ENCODE assay signal across 9 cellular contexts in the genomic region with DNA sequence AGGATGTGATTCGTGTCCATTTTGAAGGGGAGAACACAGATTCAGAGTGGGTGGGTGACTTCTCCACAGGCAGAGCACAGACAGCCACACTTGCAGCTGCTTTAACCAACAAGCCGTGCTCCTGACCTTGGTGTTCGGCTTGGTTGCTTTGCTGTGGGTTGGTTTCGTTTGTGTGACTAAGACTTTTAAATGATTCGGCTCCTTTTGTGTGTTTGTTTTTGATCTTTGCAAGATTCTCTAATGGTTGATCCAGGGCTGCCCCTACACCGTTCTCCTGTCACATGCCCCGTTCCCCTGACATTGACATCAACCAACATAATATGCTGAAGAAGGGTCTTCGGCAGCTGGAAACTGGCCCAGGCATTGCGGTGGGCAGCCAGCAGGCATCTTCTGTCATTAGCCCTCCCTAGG.
DNase-seq lines count a peak whose midpoint lies in the region; ATAC-seq and TF ChIP-seq lines count a peak whose summit lies in the region.
"Had no signal": no experiment of that assay in that cellular context is flagged by ENCODE, and none has a peak within 500 bp of the region (broad histone marks: within the 10 kb centered on the region; RNA-seq: fewer than 3 reads in every experiment).

No MANE protein-coding gene starts in this region.

- 69% methylated on average over 9 of the region's 9 CpGs for WGBS in prostate gland

- no peaks in the 10 kb centered on the region for H3K27me3 ChIP-seq in prostate gland (replicated peaks; ENCODE audit: insufficient read depth)

- ATAC-seq in HG03045 (IDR thresholded peaks at IDR 0.05; ENCODE audit: unreplicated experiment): peak; percentile 49

- DNase-seq in activated CD8-positive, alpha-beta memory T cell treated with anti-CD3 and anti-CD28 coated beads, Interleukin-2, amount 50 U/mL, for 48 hours: peak; percentile 60
- DNase-seq in activated CD8-positive, alpha-beta memory T cell treated with anti-CD3 and anti-CD28 coated beads, Interleukin-2, amount 50 U/mL, for 4 hours: no peak
- peak; percentile 66 for DNase-seq in amniotic epithelial cell (ENCODE audit: low read depth)
- peak; percentile 7 to 39 for DNase-seq in stimulated activated CD8-positive, alpha-beta memory T cell treated with anti-CD3 and anti-CD28 coated beads, Interleukin-7, amount 100 ng/mL, for 48 hours (ENCODE audit: extremely low read depth in 1 of 2, low read depth in 1 of 2)
- no peak for DNase-seq in prostate gland (ENCODE audit: low spot score)
- no peak for DNase-seq in middle frontal gyrus (ENCODE audit: extremely low spot score, low spot score)
- DNase-seq in NCI-H82 (lab: John Stamatoyannopoulos, UW): no peak
- DNase-seq: Karpas-422 had no signal

- H3K27ac ChIP-seq in prostate gland: no peak overlapping the region

- intact Hi-C loops in prostate gland (cut with DNase I): no loop called here

- TF ChIP-seq CTCF in prostate gland (IDR thresholded peaks at IDR 0.05): no peak

- no peaks in the 10 kb centered on the region for H3K4me1 ChIP-seq in prostate gland (replicated peaks)

- no peaks in the 10 kb centered on the region for H3K36me3 ChIP-seq in prostate gland

- H3K9me3 ChIP-seq in prostate gland: no peaks in the 10 kb centered on the region

- no peak for TF ChIP-seq POLR2A in prostate gland (IDR thresholded peaks at IDR 0.05)

- H3K4me3 ChIP-seq in prostate gland: no peak overlapping the region

Comparison
In these comparisons a context has a peak if more than half of its experiments do, and no peak if none do; other contexts are left out.
1. DNase-seq: peak in activated CD8-positive, alpha-beta memory T cell treated with anti-CD3 and anti-CD28 coated beads, Interleukin-2, amount 50 U/mL, for 48 hours (single experiment), amniotic epithelial cell (single experiment) and stimulated activated CD8-positive, alpha-beta memory T cell treated with anti-CD3 and anti-CD28 coated beads, Interleukin-7, amount 100 ng/mL, for 48 hours (2 of 2); none in activated CD8-positive, alpha-beta memory T cell treated with anti-CD3 and anti-CD28 coated beads, Interleukin-2, amount 50 U/mL, for 4 hours (single experiment), prostate gland (single experiment), middle frontal gyrus (single experiment) and NCI-H82 (single experiment).